ENCODE assay signal across 6 cellular contexts in the genomic region with DNA sequence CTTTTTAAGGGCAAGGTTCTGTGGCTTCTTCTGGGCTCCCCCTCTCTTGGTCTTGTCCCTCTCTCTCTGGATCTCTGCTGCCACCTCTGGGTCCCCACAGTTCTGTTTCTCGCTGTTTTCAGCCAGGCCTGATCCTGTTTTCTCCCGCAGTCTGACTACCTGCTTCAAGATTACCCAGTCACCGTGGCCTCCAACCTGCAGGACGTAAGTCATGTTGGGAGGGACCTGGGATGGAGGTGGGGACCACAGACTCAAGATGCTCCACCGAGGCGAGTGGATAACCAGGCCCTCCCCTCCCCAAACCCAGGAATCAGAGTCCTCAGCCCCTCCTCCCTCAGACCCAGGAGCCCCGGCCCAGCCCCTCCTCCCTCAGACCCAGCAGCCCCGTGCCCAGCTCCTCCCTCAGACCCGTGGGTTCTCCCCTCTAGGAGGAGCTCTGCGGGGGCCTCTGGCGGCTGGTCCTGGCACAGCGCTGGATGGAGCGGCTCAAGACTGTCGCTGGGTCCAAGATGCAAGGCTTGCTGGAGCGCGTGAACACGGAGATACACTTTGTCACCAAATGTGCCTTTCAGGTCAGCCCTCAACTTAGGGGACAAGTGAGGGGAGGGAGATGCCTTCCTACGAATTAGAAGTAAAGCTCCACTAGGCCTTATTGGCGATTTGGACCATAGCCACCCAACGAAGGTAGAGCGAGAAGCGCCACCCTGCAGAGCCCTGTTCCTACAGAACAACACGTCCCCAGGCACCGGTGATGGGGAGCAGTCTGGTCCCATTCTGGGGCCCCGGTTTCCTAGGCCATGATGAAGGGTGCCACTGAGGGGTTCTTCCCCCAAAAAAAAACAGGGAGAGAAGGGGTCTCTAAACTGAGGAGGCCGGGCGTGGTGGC. TPM values are rescaled to one million over a fixed set of nuclear protein-coding genes. Genes with fewer than 3 reads are reported as not detected.
DNase-seq lines count a peak whose midpoint lies in the region; TF ChIP-seq lines count a peak whose summit lies in the region.

No MANE protein-coding gene starts in this region.

- H3F3A ChIP-seq in smooth muscle cell (ENCODE audit: low read depth) = no peaks in the 10 kb centered on the region
- H3F3A ChIP-seq in MM.1S (ENCODE audit: insufficient read depth, low read length) = 0 out of 2 replicates have a peak, but pooled peaks cover 5% of the 10 kb centered on the region

- H3K9me3 ChIP-seq in SJCRH30 (replicated peaks) = no peaks in the 10 kb centered on the region
- no peaks in the 10 kb centered on the region for H3K9me3 ChIP-seq in smooth muscle cell (replicated peaks; ENCODE audit: low read depth)
- H3K9me3 ChIP-seq in MM.1S (replicated peaks; ENCODE audit: insufficient read depth, low read length) = no peaks in the 10 kb centered on the region

- no peaks in the 10 kb centered on the region for H3K36me3 ChIP-seq in SJCRH30
- no peaks in the 10 kb centered on the region for H3K36me3 ChIP-seq in smooth muscle cell (ENCODE audit: low read depth)
- no peaks in the 10 kb centered on the region for H3K36me3 ChIP-seq in MM.1S (replicated peaks; ENCODE audit: insufficient read depth, low read length)

- no peak overlapping the region for H3K4me3 ChIP-seq in SJCRH30
- H3K4me3 ChIP-seq in smooth muscle cell = no peak overlapping the region
- H3K4me3 ChIP-seq in MM.1S (ENCODE audit: low read length) = no peak overlapping the region

- H3K27me3 ChIP-seq in SJCRH30 (no peaks in the 10 kb centered on the region), smooth muscle cell (ENCODE audit: low read depth) (no peaks in the 10 kb centered on the region), MM.1S (replicated peaks; ENCODE audit: insufficient read depth, low read length) (no peaks in the 10 kb centered on the region)

- DNase-seq in Daoy (ENCODE audit: low read depth) (peak; percentile 42), SJCRH30 (peak; percentile 45 to 50), cerebellar cortex (ENCODE audit: low spot score) (peak; percentile 75), smooth muscle cell (lab: John Stamatoyannopoulos, UW; ENCODE audit: unreplicated experiment) (peak; percentile 17), NCI-H1105 (lab: John Stamatoyannopoulos, UW) (no peak), MM.1S (no peak)

- H3K9ac ChIP-seq in smooth muscle cell (ENCODE audit: low read depth) = no peak overlapping the region
- H3K9ac ChIP-seq in MM.1S (ENCODE audit: low read length) = no peak overlapping the region

- H3K79me2 ChIP-seq in smooth muscle cell (ENCODE audit: low read depth) = no peaks in the 10 kb centered on the region
- H3K79me2 ChIP-seq in MM.1S (ENCODE audit: low read length) = peaks cover 4% of the 10 kb centered on the region

- no peaks in the 10 kb centered on the region for H4K20me1 ChIP-seq in smooth muscle cell (ENCODE audit: low read depth)
- H4K20me1 ChIP-seq in MM.1S (ENCODE audit: insufficient read depth, low read length) = no peaks in the 10 kb centered on the region

- H3K27ac ChIP-seq in SJCRH30 (no peak overlapping the region), smooth muscle cell (ENCODE audit: low read depth) (no peak overlapping the region), MM.1S (ENCODE audit: low read length) (no peak overlapping the region)

- no peak overlapping the region for H3K4me2 ChIP-seq in smooth muscle cell
- H3K4me2 ChIP-seq in MM.1S (ENCODE audit: low read depth, low read length) = no peak overlapping the region

- no peak overlapping the region for H2AFZ ChIP-seq in smooth muscle cell (ENCODE audit: low read depth)
- no peak overlapping the region for H2AFZ ChIP-seq in MM.1S (ENCODE audit: low read length)

- peak; percentile 48 for TF ChIP-seq CTCF in smooth muscle cell (IDR thresholded peaks at IDR 0.05; ENCODE audit: borderline replicate concordance, insufficient read depth, poor library complexity, severe bottlenecking)
- TF ChIP-seq CTCF in MM.1S (IDR thresholded peaks at IDR 0.05; ENCODE audit: low read length) = no peak

- 43% methylated on average over 27 of the region's 27 CpGs for WGBS in smooth muscle cell (ENCODE audit: low lambda C conversion rate)

- no peaks in the 10 kb centered on the region for H3K9me2 ChIP-seq in MM.1S (replicated peaks; ENCODE audit: insufficient read depth, low read length)

- no peaks in the 10 kb centered on the region for H3K4me1 ChIP-seq in SJCRH30
- H3K4me1 ChIP-seq in smooth muscle cell (ENCODE audit: low read depth) = no peaks in the 10 kb centered on the region
- 0 out of 2 replicates have a peak, but pooled peaks cover 2% of the 10 kb centered on the region for H3K4me1 ChIP-seq in MM.1S (ENCODE audit: low read length)

RNA-seq across cellular contexts. Expression of a gene that starts 2.2 kb away (rescaled TPM):
- 1.5 and 4.7 TPM in 2 replicates for total RNA-seq in Daoy (2014; rRNA removed; shearing (Covaris generic))
- total RNA-seq in SJCRH30 (2014; rRNA removed; shearing (Covaris generic)) = 0.61 and 1.0 TPM in 2 replicates
- total RNA-seq in smooth muscle cell = 0.27 and 0.45 TPM in 2 replicates
- 0.85 and 2.0 TPM in 2 replicates for polyA plus RNA-seq in smooth muscle cell

RNA-seq across cellular contexts. Expression of a gene that starts 11.2 kb away (rescaled TPM):
- total RNA-seq in Daoy (2014; rRNA removed; shearing (Covaris generic)) = 2,661 and 3,645 TPM in 2 replicates
- total RNA-seq in SJCRH30 (2014; rRNA removed; shearing (Covaris generic)) = 3,376 and 3,926 TPM in 2 replicates
- 1,134 and 1,154 TPM in 2 replicates for total RNA-seq in smooth muscle cell
- 732 and 818 TPM in 2 replicates for polyA plus RNA-seq in smooth muscle cell

RNA-seq across cellular contexts. Expression of a gene that starts 20.0 kb away (rescaled TPM):
- 3,589 and 4,520 TPM in 2 replicates for total RNA-seq in Daoy (2014; rRNA removed; shearing (Covaris generic))
- total RNA-seq in SJCRH30 (2014; rRNA removed; shearing (Covaris generic)) = 2,852 and 3,079 TPM in 2 replicates
- total RNA-seq in smooth muscle cell = 3,115 and 3,456 TPM in 2 replicates
- 729 and 804 TPM in 2 replicates for polyA plus RNA-seq in smooth muscle cell

RNA-seq across cellular contexts. Expression of a gene that starts 23.2 kb away (rescaled TPM):
- total RNA-seq in Daoy (2014; rRNA removed; shearing (Covaris generic)) = 50.5 and 86.2 TPM in 2 replicates
- 11.0 and 12.3 TPM in 2 replicates for total RNA-seq in SJCRH30 (2014; rRNA removed; shearing (Covaris generic))
- total RNA-seq in smooth muscle cell = 10.5 and 18.6 TPM in 2 replicates
- 24.6 and 24.7 TPM in 2 replicates for polyA plus RNA-seq in smooth muscle cell

RNA-seq across cellular contexts. Expression of a gene that starts 24.6 kb away (rescaled TPM):
- total RNA-seq in Daoy (2014; rRNA removed; shearing (Covaris generic)) = 146 and 200 TPM in 2 replicates
- 68.4 and 83.4 TPM in 2 replicates for total RNA-seq in SJCRH30 (2014; rRNA removed; shearing (Covaris generic))
- 54.7 and 77.1 TPM in 2 replicates for total RNA-seq in smooth muscle cell
- polyA plus RNA-seq in smooth muscle cell = 84.9 and 89.8 TPM in 2 replicates

Comparison
In these comparisons a context has a peak if more than half of its experiments do, and no peak if none do; other contexts are left out.
1. DNase-seq: peak in Daoy (single experiment), SJCRH30 (2 of 2), cerebellar cortex (single experiment) and smooth muscle cell (single experiment); none in NCI-H1105 (single experiment) and MM.1S (single experiment).